8 cellular contexts compared by ENCODE assay signal in the genomic region with DNA sequence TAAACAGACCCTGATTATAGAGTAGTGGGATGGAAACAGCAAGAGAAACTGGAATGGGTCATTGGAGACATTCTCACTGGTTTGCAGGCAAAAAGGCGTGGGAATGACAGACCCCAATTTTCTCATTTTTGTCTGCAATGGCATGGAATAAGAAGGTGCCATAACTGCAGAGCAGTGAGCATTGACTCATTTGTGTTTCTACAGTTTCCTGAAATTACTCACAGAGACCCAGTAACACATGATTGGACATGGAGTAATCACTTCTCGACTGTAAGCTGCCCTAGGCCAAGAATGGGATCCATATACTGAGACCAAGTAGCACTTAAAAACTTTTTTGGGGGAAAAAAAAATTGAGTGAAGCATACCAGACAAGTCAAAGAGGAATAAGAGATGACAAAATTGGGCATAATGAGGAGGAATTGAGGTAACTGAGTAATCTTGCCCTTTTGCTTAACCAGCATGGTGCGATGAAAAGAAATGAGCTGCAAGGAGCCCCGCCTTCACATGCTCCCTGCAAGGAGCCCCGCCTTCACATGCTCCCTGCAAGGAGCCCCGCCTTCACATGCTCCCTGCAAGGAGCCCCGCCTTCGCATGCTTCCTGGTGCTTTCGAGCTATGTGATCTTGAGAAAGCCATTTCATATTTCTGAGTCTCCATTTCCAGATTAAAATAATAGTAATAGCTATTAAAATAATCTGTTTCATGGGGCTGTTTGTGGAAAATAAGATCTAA. TPM values are rescaled to one million over a fixed set of nuclear protein-coding genes. Genes with fewer than 3 reads are reported as not detected.
DNase-seq lines count a peak whose midpoint lies in the region; ATAC-seq, FAIRE-seq and TF ChIP-seq lines count a peak whose summit lies in the region.

No MANE protein-coding gene starts in this region.

- TF ChIP-seq CTCF in GM06990 (IDR thresholded peaks at IDR 0.05; ENCODE audit: insufficient read depth, low read length, poor library complexity, severe bottlenecking) (no peak), mucosa of descending colon (IDR thresholded peaks at IDR 0.05) (no peak), kidney (IDR thresholded peaks at IDR 0.05; ENCODE audit: borderline replicate concordance, extremely low read depth, insufficient read depth) (no peak)

- DNase-seq in GM06990 (ENCODE audit: extremely low read depth, insufficient read length) (peak; percentile 53), mucosa of descending colon (peak; percentile 63 to 80 (median 76)), NCI-H2196 (lab: John Stamatoyannopoulos, UW; ENCODE audit: unreplicated experiment) (no peak), kidney (no peak)
- DNase-seq in activated T-cell treated with anti-CD3 and anti-CD28 coated beads, Interleukin-2, amount 50 U/mL, for 72 hours = peak; percentile 19 to 49

- H3K4me1 Mint-ChIP-seq in activated T-cell treated with anti-CD3 and anti-CD28 coated beads, Interleukin-2, amount 50 U/mL, for 72 hours (ENCODE audit: low read depth) = peaks cover 27% of the 10 kb centered on the region

- ATAC-seq in HG03342 (IDR thresholded peaks at IDR 0.05; ENCODE audit: unreplicated experiment) (peak; percentile 31), mucosa of descending colon (peak; percentile 66), HG02623 (IDR thresholded peaks at IDR 0.05; ENCODE audit: unreplicated experiment) (no peak), GM21529 (IDR thresholded peaks at IDR 0.05; ENCODE audit: unreplicated experiment) (no peak)
- peak; percentile 83 to 90 for ATAC-seq in activated T-cell treated with anti-CD3 and anti-CD28 coated beads, Interleukin-2, amount 50 U/mL, for 72 hours (replicated peaks in 1 of 2)

- H3K36me3 ChIP-seq in GM06990 (ENCODE audit: control insufficient read depth, insufficient read depth, low read length) = no peaks in the 10 kb centered on the region
- no peaks in the 10 kb centered on the region for H3K36me3 ChIP-seq in mucosa of descending colon (ENCODE audit: low read depth)
- no peaks in the 10 kb centered on the region for H3K36me3 ChIP-seq in kidney (ENCODE audit: control insufficient read depth in 1 of 2, insufficient read depth in 2 of 2, low read length in 2 of 2)

- no peak for FAIRE-seq in kidney (lab: Jason Lieb, UNC)

- H3K4me3 ChIP-seq in GM06990 (replicated peaks; ENCODE audit: low read depth, low read length) = no peak overlapping the region
- H3K4me3 ChIP-seq in mucosa of descending colon = no peak overlapping the region
- no peak overlapping the region for H3K4me3 ChIP-seq in kidney (ENCODE audit: low read length in 2 of 2)

- H3K27ac Mint-ChIP-seq in activated T-cell treated with anti-CD3 and anti-CD28 coated beads, Interleukin-2, amount 50 U/mL, for 72 hours = peak overlapping the region; percentile 35

- peaks cover 11% of the 10 kb centered on the region for H3K4me1 ChIP-seq in mucosa of descending colon (ENCODE audit: low read depth)
- peaks cover 0 to 6% of the 10 kb centered on the region in 2 donors for H3K4me1 ChIP-seq in kidney (ENCODE audit: control insufficient read depth in 1 of 2, insufficient read depth in 1 of 2, low read depth in 1 of 2, low read length in 2 of 2)

- no peaks in the 10 kb centered on the region; the same call in 1 of the 2 replicates for H3K27me3 ChIP-seq in GM06990 (replicated peaks; ENCODE audit: control insufficient read depth, insufficient read depth, low read length)

- H3K4me3 Mint-ChIP-seq in activated T-cell treated with anti-CD3 and anti-CD28 coated beads, Interleukin-2, amount 50 U/mL, for 72 hours = peak overlapping the region; percentile 39 to 62

- no peaks in the 10 kb centered on the region for H3K27me3 Mint-ChIP-seq in activated T-cell treated with anti-CD3 and anti-CD28 coated beads, Interleukin-2, amount 50 U/mL, for 72 hours (ENCODE audit: low read depth)

- intact Hi-C loops in mucosa of descending colon (cut with DNase I, micrococcal nuclease) (no loop called here), kidney (cut with DNase I) (no loop called here)

- H3K9me3 ChIP-seq in mucosa of descending colon (no peaks in the 10 kb centered on the region), kidney (ENCODE audit: control insufficient read depth in 1 of 2, low read length in 2 of 2) (no peaks in the 10 kb centered on the region)

- H3K36me3 Mint-ChIP-seq in activated T-cell treated with anti-CD3 and anti-CD28 coated beads, Interleukin-2, amount 50 U/mL, for 72 hours (ENCODE audit: insufficient read depth in 2 of 2) = no peaks in the 10 kb centered on the region

- H3K27ac ChIP-seq in kidney (ENCODE audit: low read depth in 2 of 2, low read length in 2 of 2) = peak overlapping the region in 1 of 2 donors; percentile 57

- no peak overlapping the region for H3K9ac ChIP-seq in kidney (ENCODE audit: low read length in 2 of 2)

- H3K9me3 Mint-ChIP-seq in activated T-cell treated with anti-CD3 and anti-CD28 coated beads, Interleukin-2, amount 50 U/mL, for 72 hours = peaks cover 0 to 2% of the 10 kb centered on the region in 2 donors

RNA-seq across cellular contexts. Expression of gene NHSL1, which starts 44.2 kb away (rescaled TPM):
- 1 to 10 TPM; 1.2 to 1.6 TPM for total RNA-seq in activated T-cell treated with anti-CD3 and anti-CD28 coated beads, Interleukin-2, amount 50 U/mL, for 72 hours
- total RNA-seq in mucosa of descending colon = 100 to 1,000 TPM in 2 of 3 donors, 10 to 100 TPM in 1; 53.1 to 155 (median 107) TPM
- total RNA-seq in kidney = 31.4 TPM
- polyA plus RNA-seq in kidney (ENCODE audit: insufficient read depth, low read depth, low replicate concordance) = 4.4 TPM

RNA-seq across cellular contexts. Expression of gene HEBP2, which starts 51.1 kb away (rescaled TPM):
- total RNA-seq in activated T-cell treated with anti-CD3 and anti-CD28 coated beads, Interleukin-2, amount 50 U/mL, for 72 hours = 10 to 100 TPM; 36.5 to 41.1 TPM
- total RNA-seq in mucosa of descending colon = 100 to 1,000 TPM in 1 of 3 donors, 10 to 100 TPM in 2; 78.5 to 101 (median 88.7) TPM
- 66.5 TPM for total RNA-seq in kidney
- polyA plus RNA-seq in kidney (ENCODE audit: insufficient read depth, low read depth, low replicate concordance) = 62.6 TPM

Comparison
In these comparisons a context has a peak if more than half of its experiments do, and no peak if none do; other contexts are left out.
1. DNase-seq: peak in GM06990 (single experiment), activated T-cell treated with anti-CD3 and anti-CD28 coated beads, Interleukin-2, amount 50 U/mL, for 72 hours (2 of 2) and mucosa of descending colon (3 of 3); none in NCI-H2196 (single experiment) and kidney (single experiment).
2. ATAC-seq: peak in HG03342 (single experiment), activated T-cell treated with anti-CD3 and anti-CD28 coated beads, Interleukin-2, amount 50 U/mL, for 72 hours (2 of 2) and mucosa of descending colon (single experiment); none in HG02623 (single experiment) and GM21529 (single experiment).
3. RNA of gene NHSL1, which starts 44.2 kb away (total RNA-seq): 53.1 to 155 TPM in mucosa of descending colon and 31.4 TPM in kidney (single experiment); 1.2 to 1.6 TPM in activated T-cell treated with anti-CD3 and anti-CD28 coated beads, Interleukin-2, amount 50 U/mL, for 72 hours; every median in the first group is over 10 times any median in the second.